ENCODE assay signal across 27 cellular contexts in genomic region chr14:32968972-32969544, GRCh38. TPM values are rescaled to one million over a fixed set of nuclear protein-coding genes. Genes with fewer than 3 reads are reported as not detected.
"Had no signal": no experiment of that assay in that cellular context is flagged by ENCODE, and none has a peak within 500 bp of the region (broad histone marks: within the 10 kb centered on the region; RNA-seq: fewer than 3 reads in every experiment).

No MANE protein-coding gene starts in this region.

- H3K9ac ChIP-seq: KMS-11, SK-N-SH had no signal

- H3K27ac Mint-ChIP-seq: IgD-negative memory B cell had no signal

- H3K4me2 ChIP-seq: KMS-11, SK-N-SH had no signal

- H3K4me1 Mint-ChIP-seq: IgD-negative memory B cell had no signal

- H3K4me3 ChIP-seq: K562 had no signal

- ATAC-seq: K562, Panc1, PC-3 had no signal

- H3K27ac ChIP-seq: HL-60, KMS-11, RWPE1 had no signal

- H3K4me3 Mint-ChIP-seq: IgD-negative memory B cell had no signal

- H3K27me3 Mint-ChIP-seq: IgD-negative memory B cell had no signal

- H3K9me3 ChIP-seq: SK-N-SH had no signal

- FAIRE-seq: HTR-8/SVneo, K562 had no signal

- DNase-seq: Kasumi-1; MM.1S; NCI-H1092 treated with DMSO at 0.1 percent for 48 hours; NCI-H1436; NCI-H187; NCI-H2029; NCI-H2081 treated with DMSO at 0.1 percent for 48 hours; NCI-H2171; NCI-H226; NCI-H446; NCI-H510A; NCI-H524 treated with DMSO at 0.1 percent for 48 hours; NCI-H69; NCI-H774; NK-92 treated with Interleukin-12 subunit alpha and Interleukin-12 subunit beta, amount 100 ng/mL, for 24 hours; PC-3; SHP77; SK-N-SH; SW 1271 had no signal

- H3K36me3 Mint-ChIP-seq: IgD-negative memory B cell had no signal

RNA-seq across cellular contexts. Expression of gene NPAS3, which starts 30.4 kb away (rescaled TPM):
- total RNA-seq: K562, OCI-LY7 had no signal
- polyA plus RNA-seq: IgD-negative memory B cell had no signal
